8 cellular contexts compared by ENCODE assay signal in genomic region chr20:53660947-53661381, GRCh38.
DNase-seq lines count a peak whose midpoint lies in the region; ATAC-seq and TF ChIP-seq lines count a peak whose summit lies in the region.

No MANE protein-coding gene starts in this region.

- peaks cover 0 to 4% (median 3%) of the 10 kb centered on the region in 11 experiments; a peak in 10 of 22 replicates for H3K9me3 ChIP-seq in BLaER1 treated with 17β-estradiol and CSF1 and Interleukin-3, amounts not matched to agents 10 nM and 100 nM (replicated peaks in 1 of 11)

- H3K27ac ChIP-seq in BLaER1 treated with 17β-estradiol and CSF1 and Interleukin-3, amounts not matched to agents 10 nM and 100 nM: peak overlapping the region in 8 of 11 experiments; percentile 38 to 83 (median 59); a peak in 15 of 22 replicates

- peak overlapping the region in 3 of 5 experiments; percentile 49 to 83 (median 74) for H3K27ac Mint-ChIP-seq in brain
- H3K27ac Mint-ChIP-seq in naive B cell: peak overlapping the region in 5 of 6 donors; percentile 41 to 96 (median 82)

- TF ChIP-seq CTCF in brain (conservative IDR thresholded peaks at IDR 0.05): no peak

- H3K4me2 ChIP-seq in BLaER1 treated with 17β-estradiol and CSF1 and Interleukin-3, amounts not matched to agents 10 nM and 100 nM: peak overlapping the region; percentile 75 to 92 (median 81)

- ATAC-seq in HG03095 (IDR thresholded peaks at IDR 0.05; ENCODE audit: unreplicated experiment) (peak; percentile 48), naive B cell (ENCODE audit: low read depth in 2 of 2) (no peak)

- H4K20me1 ChIP-seq in BLaER1 treated with 17β-estradiol and CSF1 and Interleukin-3, amounts not matched to agents 10 nM and 100 nM: no peaks in the 10 kb centered on the region

- no peaks in the 10 kb centered on the region for H3K36me3 Mint-ChIP-seq in brain
- H3K36me3 Mint-ChIP-seq in naive B cell: no peaks in the 10 kb centered on the region

- no peak overlapping the region for H3K4me3 ChIP-seq in BLaER1 treated with 17β-estradiol and CSF1 and Interleukin-3, amounts not matched to agents 10 nM and 100 nM

- peaks cover 49% of the 10 kb centered on the region for H3K4me1 Mint-ChIP-seq in brain
- H3K4me1 Mint-ChIP-seq in naive B cell: peaks cover 26 to 65% (median 52%) of the 10 kb centered on the region in 3 donors

- peaks cover 36 to 91% (median 68%) of the 10 kb centered on the region in 10 experiments for H3K4me1 ChIP-seq in BLaER1 treated with 17β-estradiol and CSF1 and Interleukin-3, amounts not matched to agents 10 nM and 100 nM

- H3K27me3 ChIP-seq in BLaER1 treated with 17β-estradiol and CSF1 and Interleukin-3, amounts not matched to agents 10 nM and 100 nM: peaks cover 0 to 11% (median 6%) of the 10 kb centered on the region in 11 experiments; a peak in 7 of 22 replicates

- H3K4me3 Mint-ChIP-seq in brain (peak overlapping the region in 2 of 5 experiments; percentile 35 to 38), naive B cell (peak overlapping the region; percentile 81 to 94 (median 92))

- H3K36me3 ChIP-seq in BLaER1 treated with 17β-estradiol and CSF1 and Interleukin-3, amounts not matched to agents 10 nM and 100 nM: 0 out of 22 replicates have a peak, but pooled peaks cover 0 to 3% (median 0%) of the 10 kb centered on the region in 11 experiments

- no peak for DNase-seq in naive B cell
- no peak for DNase-seq in islet precursor cell
- DNase-seq in HuH-7 (ENCODE audit: low spot score): no peak
- DNase-seq in HT-29 (ENCODE audit: low spot score): no peak
- no peak for DNase-seq in KG1 (lab: John Stamatoyannopoulos, UW)

- peaks cover 0 to 3% (median 0%) of the 10 kb centered on the region in 5 experiments for H3K9me3 Mint-ChIP-seq in brain
- H3K9me3 Mint-ChIP-seq in naive B cell: no peaks in the 10 kb centered on the region

- H3K27me3 Mint-ChIP-seq in brain: no peaks in the 10 kb centered on the region
- no peaks in the 10 kb centered on the region for H3K27me3 Mint-ChIP-seq in naive B cell

- H3K9ac ChIP-seq in BLaER1 treated with 17β-estradiol and CSF1 and Interleukin-3, amounts not matched to agents 10 nM and 100 nM: peak overlapping the region in 8 of 11 experiments; percentile 50 to 72 (median 58); a peak in 10 of 22 replicates
